14 cellular contexts compared by ENCODE assay signal in genomic region chr7:91628742-91629141, GRCh38.
DNase-seq lines count a peak whose midpoint lies in the region; ATAC-seq and TF ChIP-seq lines count a peak whose summit lies in the region.
"Had no signal": no experiment of that assay in that cellular context is flagged by ENCODE, and none has a peak within 500 bp of the region (broad histone marks: within the 10 kb centered on the region; RNA-seq: fewer than 3 reads in every experiment).

No MANE protein-coding gene starts in this region.

- no peaks in the 10 kb centered on the region for H3K9me2 ChIP-seq in SK-N-SH

- CTCF ChIA-PET in SK-N-SH (lab: Yijun Ruan, JAX) (no interaction called here), WTC11 (lab: Charles Lee) (no interaction called here)

- H3K4me1 ChIP-seq in SK-N-SH (ENCODE audit: control insufficient read depth in 1 of 2, insufficient read depth in 2 of 2, low read depth in 1 of 2, low read length in 1 of 2), result peaks cover 0 to 3% of the 10 kb centered on the region in 2 experiments; a peak in 3 of 4 replicates
- H3K4me1 ChIP-seq: left lung had no signal

- no peak overlapping the region for H2AFZ ChIP-seq in SK-N-SH (ENCODE audit: low read depth)
- H2AFZ ChIP-seq: PC-9 had no signal

- H3K9me3 ChIP-seq in SK-N-SH, result no peaks in the 10 kb centered on the region
- H3K9me3 ChIP-seq: ascending aorta, left lung had no signal

- no peaks in the 10 kb centered on the region for H3K79me2 ChIP-seq in SK-N-SH (ENCODE audit: insufficient read depth)

- no peak for TF ChIP-seq EP300 in SK-N-SH (IDR thresholded peaks at IDR 0.05; ENCODE audit: borderline replicate concordance in 1 of 2, low read depth in 1 of 2, low read length in 1 of 2)

- no peak overlapping the region for H3K4me3 Mint-ChIP-seq in WTC11
- no peak overlapping the region for H3K4me3 Mint-ChIP-seq in stimulated activated naive B cell treated with anti-CD40 and anti-IgM and Interleukin-4, amounts not matched to agents 10 μg/mL and 1 μg/mL and 100 μg/mL, for 72 hours
- H3K4me3 Mint-ChIP-seq: activated B cell treated with CpG ODN at 0.5 μM for 24 hours had no signal

- no peak for ATAC-seq in WTC11
- no peak for ATAC-seq in GM21619 (IDR thresholded peaks at IDR 0.05; ENCODE audit: unreplicated experiment)
- ATAC-seq in stimulated activated naive B cell treated with anti-CD40 and anti-IgM and Interleukin-4, amounts not matched to agents 10 μg/mL and 1 μg/mL and 100 μg/mL, for 72 hours (replicated peaks), result no peak
- ATAC-seq: left lung had no signal

- no peaks in the 10 kb centered on the region for H3K27me3 Mint-ChIP-seq in WTC11 (ENCODE audit: low read depth)
- peaks cover 0 to 5% of the 10 kb centered on the region in 2 donors for H3K27me3 Mint-ChIP-seq in stimulated activated naive B cell treated with anti-CD40 and anti-IgM and Interleukin-4, amounts not matched to agents 10 μg/mL and 1 μg/mL and 100 μg/mL, for 72 hours
- H3K27me3 Mint-ChIP-seq: activated B cell treated with CpG ODN at 0.5 μM for 24 hours, progenitor cell of endocrine pancreas had no signal

- no peak overlapping the region for H3K9ac ChIP-seq in SK-N-SH

- H3K4me3 ChIP-seq in SK-N-SH (ENCODE audit: low read depth in 2 of 2, low read length in 1 of 2), result no peak overlapping the region
- no peak overlapping the region for H3K4me3 ChIP-seq in fibroblast of the aortic adventitia (ENCODE audit: low read depth, low read length)
- H3K4me3 ChIP-seq: ascending aorta, left lung, PC-9 had no signal

- no peak overlapping the region for H3K4me2 ChIP-seq in SK-N-SH
- H3K4me2 ChIP-seq: PC-9 had no signal

- 13% methylated on average over 5 of the region's 5 CpGs for WGBS in SK-N-SH (ENCODE audit: low lambda C conversion rate)

- no peaks in the 10 kb centered on the region for H3K36me3 ChIP-seq in SK-N-SH (replicated peaks in 1 of 2; ENCODE audit: control insufficient read depth in 1 of 2, insufficient read depth in 2 of 2, low read length in 1 of 2)
- H3K36me3 ChIP-seq: ascending aorta, left lung had no signal

- no peaks in the 10 kb centered on the region for H4K20me1 ChIP-seq in SK-N-SH (ENCODE audit: insufficient read depth)

- TF ChIP-seq RAD21 in SK-N-SH (IDR thresholded peaks at IDR 0.05; ENCODE audit: low read length), result no peak

- no peaks in the 10 kb centered on the region for H3K36me3 Mint-ChIP-seq in WTC11
- H3K36me3 Mint-ChIP-seq in stimulated activated naive B cell treated with anti-CD40 and anti-IgM and Interleukin-4, amounts not matched to agents 10 μg/mL and 1 μg/mL and 100 μg/mL, for 72 hours, result no peaks in the 10 kb centered on the region

- POLR2A ChIA-PET in SK-N-SH (lab: Yijun Ruan, JAX), result no interaction called here
- POLR2A ChIA-PET in WTC11 (lab: Charles Lee), result no interaction called here

- peaks cover 7% of the 10 kb centered on the region for H3K9me3 Mint-ChIP-seq in WTC11
- H3K9me3 Mint-ChIP-seq in stimulated activated naive B cell treated with anti-CD40 and anti-IgM and Interleukin-4, amounts not matched to agents 10 μg/mL and 1 μg/mL and 100 μg/mL, for 72 hours, result no peaks in the 10 kb centered on the region
- H3K9me3 Mint-ChIP-seq: activated B cell treated with CpG ODN at 0.5 μM for 24 hours had no signal

- no peaks in the 10 kb centered on the region for H3K27me3 ChIP-seq in SK-N-SH (ENCODE audit: insufficient read depth)
- H3K27me3 ChIP-seq: ascending aorta, left lung had no signal

- no peak overlapping the region for H3K27ac Mint-ChIP-seq in WTC11
- no peak overlapping the region for H3K27ac Mint-ChIP-seq in stimulated activated naive B cell treated with anti-CD40 and anti-IgM and Interleukin-4, amounts not matched to agents 10 μg/mL and 1 μg/mL and 100 μg/mL, for 72 hours
- H3K27ac Mint-ChIP-seq: activated B cell treated with CpG ODN at 0.5 μM for 24 hours, progenitor cell of endocrine pancreas had no signal

- H3F3A ChIP-seq in SK-N-SH (replicated peaks; ENCODE audit: insufficient read depth), result no peaks in the 10 kb centered on the region

- no peak overlapping the region for H3K27ac ChIP-seq in SK-N-SH (ENCODE audit: low read depth in 2 of 2, low read length in 1 of 2)
- H3K27ac ChIP-seq: ascending aorta, left lung, PC-9 had no signal

- in situ Hi-C loops in GM13977 (cut with MboI; ENCODE audit: low pct_unique_long_range_greater_than_20kb, low sequenced_read_pairs, unreplicated experiment), result loop anchor here (25.0 kb wide), 1 partner anchor 541 kb away; no protein-coding TSS in a partner anchor

- TF ChIP-seq CTCF in GM13977 (IDR thresholded peaks at IDR 0.05; ENCODE audit: extremely low read depth, insufficient read depth, missing control alignments) (no peak), SK-N-SH (IDR thresholded peaks at IDR 0.05) (no peak), fibroblast of the aortic adventitia (IDR thresholded peaks at IDR 0.05; ENCODE audit: insufficient read depth, low read length) (no peak), WTC11 (IDR thresholded peaks at IDR 0.05) (no peak)

- DNase-seq in A172 (ENCODE audit: low spot score), result peak; percentile 5
- peak; percentile 20 for DNase-seq in GM13977 (ENCODE audit: low spot score)
- peak; percentile 44 for DNase-seq in SK-N-SH
- peak; percentile 28 for DNase-seq in fibroblast of the aortic adventitia (ENCODE audit: low read depth)
- no peak for DNase-seq in WTC11 (ENCODE audit: low spot score)
- DNase-seq in hypothalamus (lab: John Stamatoyannopoulos, UW), result no peak
- no peak for DNase-seq in stimulated activated naive B cell treated with anti-CD40 and anti-IgM and Interleukin-4, amounts not matched to agents 10 μg/mL and 1 μg/mL and 100 μg/mL, for 72 hours
- DNase-seq: activated B cell treated with CpG ODN at 0.5 μM for 24 hours, left lung, NCI-H526, PC-9 had no signal

- H3K4me1 Mint-ChIP-seq in WTC11, result peaks cover 2% of the 10 kb centered on the region
- H3K4me1 Mint-ChIP-seq in stimulated activated naive B cell treated with anti-CD40 and anti-IgM and Interleukin-4, amounts not matched to agents 10 μg/mL and 1 μg/mL and 100 μg/mL, for 72 hours, result no peaks in the 10 kb centered on the region
- H3K4me1 Mint-ChIP-seq: activated B cell treated with CpG ODN at 0.5 μM for 24 hours had no signal

TF ChIP-seq in SK-N-SH, 30 proteins besides CTCF, POLR2A, EP300 and RAD21:
- TF ChIP-seq RXRA (IDR thresholded peaks at IDR 0.05; ENCODE audit: borderline replicate concordance, low read depth) (no peak), GATA2 (CRISPR knock-in tag; IDR thresholded peaks at IDR 0.05) (peak; percentile 69)

TF ChIP-seq in WTC11, 78 proteins besides CTCF, POLR2A, EP300 and RAD21 (continues in another document):
- TF ChIP-seq NFE2L1 (CRISPR knock-in tag; IDR thresholded peaks at IDR 0.05) (no peak), E2F4 (CRISPR knock-in tag; IDR thresholded peaks at IDR 0.05; ENCODE audit: borderline replicate concordance, low read depth) (no peak), ZNF219 (CRISPR knock-in tag; IDR thresholded peaks at IDR 0.05; ENCODE audit: borderline replicate concordance) (no peak), AR (CRISPR knock-in tag; IDR thresholded peaks at IDR 0.05) (no peak), ZNF671 (CRISPR knock-in tag; IDR thresholded peaks at IDR 0.05) (no peak), ZBTB21 (CRISPR knock-in tag; IDR thresholded peaks at IDR 0.05; ENCODE audit: borderline replicate concordance) (no peak), ATF6 (CRISPR knock-in tag; IDR thresholded peaks at IDR 0.05) (no peak), CREB1 (CRISPR knock-in tag; IDR thresholded peaks at IDR 0.05) (no peak), SP1 (CRISPR knock-in tag; conservative IDR thresholded peaks at IDR 0.05) (no peak), HMGA2 (CRISPR knock-in tag; IDR thresholded peaks at IDR 0.05) (no peak)

Comparison
In these comparisons a context has a peak if more than half of its experiments do, and no peak if none do; other contexts are left out.
1. DNase-seq: peak in A172 (single experiment), GM13977 (single experiment), SK-N-SH (single experiment) and fibroblast of the aortic adventitia (single experiment); none in WTC11 (single experiment), hypothalamus (0 of 51) and stimulated activated naive B cell treated with anti-CD40 and anti-IgM and Interleukin-4, amounts not matched to agents 10 μg/mL and 1 μg/mL and 100 μg/mL, for 72 hours (single experiment).